In the genomic region with DNA sequence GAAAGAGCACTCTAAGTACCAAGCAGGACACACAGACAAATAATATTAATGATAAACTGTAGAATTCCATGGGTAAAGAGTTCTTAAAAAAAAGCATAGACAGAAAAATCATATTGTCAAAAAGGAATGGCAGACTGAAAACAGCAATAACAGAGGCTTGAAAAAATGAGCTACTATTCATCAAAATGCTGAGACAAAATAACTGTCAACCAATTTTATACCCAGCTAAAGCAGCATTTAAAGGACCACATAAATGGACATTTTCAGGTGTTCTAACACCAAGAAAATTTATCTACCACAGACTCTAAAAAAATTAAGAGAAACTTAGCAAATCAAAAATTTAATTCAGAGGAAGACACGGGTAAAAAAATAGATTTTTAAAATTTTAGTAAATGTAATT, we compare ENCODE assay signal across 35 cellular contexts.
"Had no signal": no experiment of that assay in that cellular context is flagged by ENCODE, and none has a peak within 500 bp of the region (broad histone marks: within the 10 kb centered on the region; RNA-seq: fewer than 3 reads in every experiment).

No MANE protein-coding gene starts in this region.

- H3K27me3 ChIP-seq: MG63 had no signal

- H3K36me3 ChIP-seq: MG63 had no signal

- H3K9me3 ChIP-seq: MG63 had no signal

- H3K4me3 ChIP-seq: MG63 had no signal

- DNase-seq: Karpas-422, Kasumi-1, MG63, MM.1S, MV-4-11, NCI-H1048, NCI-H1092, NCI-H1092 treated with DMSO at 0.1 percent for 48 hours, NCI-H1105, NCI-H1105 treated with DMSO at 0.1 percent for 48 hours, NCI-H1417, NCI-H1417 treated with DMSO at 0.1 percent for 48 hours, NCI-H1436, NCI-H1436 treated with DMSO at 0.1 percent for 48 hours, NCI-H146, NCI-H1694, NCI-H1694 treated with DMSO at 0.1 percent for 48 hours, NCI-H187, NCI-H187 treated with DMSO at 0.1 percent for 48 hours, NCI-H1930, NCI-H2029, NCI-H2029 treated with DMSO at 0.1 percent for 48 hours, NCI-H2081, NCI-H2081 treated with DMSO at 0.1 percent for 48 hours, NCI-H2107, NCI-H2171, NCI-H2171 treated with DMSO at 0.1 percent for 48 hours, NCI-H2227 treated with DMSO at 0.1 percent for 48 hours, NCI-H226, NCI-H345, NCI-H446, NCI-H446 treated with DMSO at 0.1 percent for 48 hours, NCI-H510A, NCI-H510A treated with DMSO at 0.1 percent for 48 hours, NCI-H524 had no signal
